12 cellular contexts compared by ENCODE assay signal in the genomic region with DNA sequence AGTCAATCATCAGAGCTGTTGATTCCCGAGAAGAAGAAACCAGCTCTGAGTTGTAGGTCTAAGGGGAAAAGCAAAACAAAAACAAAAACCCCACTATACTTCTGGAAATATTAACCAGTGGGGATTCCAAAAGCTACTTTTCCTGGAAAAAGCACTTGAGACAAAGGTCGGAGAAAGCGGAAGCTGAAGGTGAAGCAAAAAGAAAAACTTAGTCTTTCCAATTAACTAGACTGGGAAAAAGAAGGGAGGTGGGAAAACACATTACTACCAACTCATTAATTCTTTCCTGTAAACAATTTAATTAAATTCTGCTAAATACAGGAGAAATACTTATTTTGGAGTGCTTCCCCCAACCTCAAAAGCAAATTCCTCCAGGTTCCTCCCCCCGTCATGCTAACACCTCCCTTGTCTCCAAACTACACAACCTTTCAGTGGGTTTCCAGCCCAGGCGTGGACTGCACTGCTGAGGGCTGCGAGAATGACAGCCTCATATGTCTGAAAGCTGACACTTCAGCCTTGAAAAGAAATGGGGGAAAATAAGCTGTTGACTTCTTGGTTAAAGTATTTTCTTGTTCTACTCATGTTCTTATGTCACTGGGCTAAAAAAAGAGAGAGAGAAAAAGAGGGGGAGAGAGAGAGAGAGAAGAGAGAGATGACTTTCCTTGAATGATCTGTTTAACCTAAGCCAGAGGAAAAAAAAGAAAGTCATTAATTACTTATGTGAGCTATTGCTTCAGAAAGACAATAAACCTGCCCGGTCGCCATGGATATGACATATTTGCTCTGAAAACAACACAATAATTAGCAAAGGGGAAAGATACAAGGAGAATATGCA. TPM values are rescaled to one million over a fixed set of nuclear protein-coding genes. Genes with fewer than 3 reads are reported as not detected.
DNase-seq lines count a peak whose midpoint lies in the region; ATAC-seq and TF ChIP-seq lines count a peak whose summit lies in the region.
"Had no signal": no experiment of that assay in that cellular context is flagged by ENCODE, and none has a peak within 500 bp of the region (broad histone marks: within the 10 kb centered on the region; RNA-seq: fewer than 3 reads in every experiment).

No MANE protein-coding gene starts in this region.

- peak in 1 of 2 donors; percentile 35 for ATAC-seq in gastrocnemius medialis
- ATAC-seq: activated naive CD4-positive, alpha-beta T cell treated with anti-CD3 and anti-CD28 coated beads, Interleukin-2, amount 50 U/mL, for 72 hours; left lobe of liver had no signal

- H3K9ac ChIP-seq in endocrine pancreas (ENCODE audit: control insufficient read depth, insufficient read depth, low read length): no peak overlapping the region
- H3K9ac ChIP-seq: parathyroid adenoma had no signal

- H3K9me3 ChIP-seq in endocrine pancreas (ENCODE audit: control insufficient read depth, low read length): no peaks in the 10 kb centered on the region
- H3K9me3 ChIP-seq in gastrocnemius medialis: no peaks in the 10 kb centered on the region
- no peaks in the 10 kb centered on the region for H3K9me3 ChIP-seq in BE2C

- DNase-seq in DMS 273 (lab: John Stamatoyannopoulos, UW; ENCODE audit: unreplicated experiment) (peak; percentile 57), DMS 273 treated with DMSO at 0.1 percent for 48 hours (lab: John Stamatoyannopoulos, UW) (no peak), NCI-H2081 treated with DMSO at 0.1 percent for 48 hours (lab: John Stamatoyannopoulos, UW) (peak; percentile 56), gastrocnemius medialis (peak; percentile 30 to 55), GM03348 (ENCODE audit: low spot score) (no peak), BE2C (no peak)
- no peak for DNase-seq in effector CD4-positive, alpha-beta T cell
- DNase-seq: T1000 had no signal

- intact Hi-C loops in gastrocnemius medialis (cut with DNase I; ENCODE audit: low total_unique reads): loop anchor here (5.0 to 10.0 kb wide), 2 partner anchors 153 to 264 kb away; no protein-coding TSS in a partner anchor

- H3K27ac ChIP-seq in gastrocnemius medialis: peak overlapping the region; percentile 98 to 100 (median 99)
- H3K27ac ChIP-seq: parathyroid adenoma had no signal

- in situ Hi-C loops in gastrocnemius medialis (cut with MboI; ENCODE audit: low sequenced_read_pairs in 4 of 4): loop anchor here in 3 of 4 donors (10.0 to 25.0 kb wide), 3 partner anchors 63 to 107 kb away; no protein-coding TSS in a partner anchor

- no peaks in the 10 kb centered on the region for H3K36me3 ChIP-seq in endocrine pancreas (ENCODE audit: control insufficient read depth, insufficient read depth, low read length)
- H3K36me3 ChIP-seq in gastrocnemius medialis: no peaks in the 10 kb centered on the region
- no peaks in the 10 kb centered on the region for H3K36me3 ChIP-seq in BE2C

- H3K4me3 ChIP-seq in endocrine pancreas (ENCODE audit: control insufficient read depth, insufficient read depth, low read length) (peak overlapping the region; percentile 60), gastrocnemius medialis (peak overlapping the region; percentile 5 to 34 (median 22)), BE2C (ENCODE audit: low read depth, low read length) (no peak overlapping the region)

- peak; percentile 8 to 74 for TF ChIP-seq POLR2A in gastrocnemius medialis (IDR thresholded peaks at IDR 0.05)

- H3K4me1 ChIP-seq in endocrine pancreas (ENCODE audit: control insufficient read depth, insufficient read depth, low read length) (no peaks in the 10 kb centered on the region), gastrocnemius medialis (peaks cover 63 to 65% of the 10 kb centered on the region in 2 donors), BE2C (peaks cover 9% of the 10 kb centered on the region)
- H3K4me1 ChIP-seq: parathyroid adenoma had no signal

- TF ChIP-seq CTCF in gastrocnemius medialis (IDR thresholded peaks at IDR 0.05 in 4 of 5, conservative IDR thresholded peaks at IDR 0.05 in 1 of 5): no peak
- no peak for TF ChIP-seq CTCF in BE2C (IDR thresholded peaks at IDR 0.05; ENCODE audit: low read depth, low read length)

- H3K27me3 ChIP-seq in endocrine pancreas (ENCODE audit: control insufficient read depth, insufficient read depth, low read length) (no peaks in the 10 kb centered on the region), gastrocnemius medialis (no peaks in the 10 kb centered on the region), BE2C (no peaks in the 10 kb centered on the region)

RNA-seq across cellular contexts. Expression of gene CASZ1, which starts 5.1 kb away (rescaled TPM):
- total RNA-seq in gastrocnemius medialis: 100 to 1,000 TPM in 1 of 4 donors, 10 to 100 TPM in 3; 19.1 to 121 (median 80.6) TPM
- polyA plus RNA-seq in BE2C (2012; ENCODE audit: insufficient read depth, insufficient read length, low read depth): 12.2 TPM

Comparison
In these comparisons a context has a peak if more than half of its experiments do, and no peak if none do; other contexts are left out.
1. DNase-seq: peak in DMS 273 (single experiment), NCI-H2081 treated with DMSO at 0.1 percent for 48 hours (single experiment) and gastrocnemius medialis (2 of 2); none in DMS 273 treated with DMSO at 0.1 percent for 48 hours (single experiment), GM03348 (single experiment), BE2C (single experiment) and effector CD4-positive, alpha-beta T cell (single experiment).